ENCODE assay signal across 23 cellular contexts in genomic region chr7:543790-544527, GRCh38. TPM values are rescaled to one million over a fixed set of nuclear protein-coding genes. Genes with fewer than 3 reads are reported as not detected.
DNase-seq lines count a peak whose midpoint lies in the region; ATAC-seq, FAIRE-seq and TF ChIP-seq lines count a peak whose summit lies in the region.
"Had no signal": no experiment of that assay in that cellular context is flagged by ENCODE, and none has a peak within 500 bp of the region (broad histone marks: within the 10 kb centered on the region; RNA-seq: fewer than 3 reads in every experiment).

No MANE protein-coding gene starts in this region.

- ATAC-seq in HCT116 (no peak), GM12878 (no peak; the same call in 2 of the 3 replicates), HG03175 (IDR thresholded peaks at IDR 0.05; ENCODE audit: unreplicated experiment) (no peak)
- ATAC-seq: naive thymus-derived CD8-positive, alpha-beta T cell; pancreas; stimulated activated memory B cell treated with anti-CD40 and anti-IgM and Interleukin-4, amounts not matched to agents 10 μg/mL and 1 μg/mL and 100 μg/mL, for 72 hours had no signal

- H3K79me2 ChIP-seq in ACC112 (ENCODE audit: control insufficient read depth, insufficient read depth, low read length, unreplicated experiment) (no peaks in the 10 kb centered on the region), HCT116 (ENCODE audit: insufficient read depth, low read length) (no peaks in the 10 kb centered on the region), GM12878 (ENCODE audit: control insufficient read depth, insufficient read depth, low read length) (no peaks in the 10 kb centered on the region), osteoblast (ENCODE audit: insufficient read depth, low read length) (no peaks in the 10 kb centered on the region)

- H2AFZ ChIP-seq in ACC112 (ENCODE audit: low read length, unreplicated experiment), result no peak overlapping the region
- H2AFZ ChIP-seq in HCT116 (ENCODE audit: low read depth, low read length, poor library complexity, severe bottlenecking), result no peak overlapping the region
- no peak overlapping the region for H2AFZ ChIP-seq in GM12878 (ENCODE audit: control insufficient read depth, low read depth, low read length)
- H2AFZ ChIP-seq in osteoblast (ENCODE audit: low read length), result no peak overlapping the region

- FAIRE-seq in GM12878 (lab: Jason Lieb, UNC), result no peak
- FAIRE-seq: frontal cortex, pancreas had no signal

- H3K27me3 ChIP-seq in ACC112 (ENCODE audit: insufficient read depth, low read length) (no peaks in the 10 kb centered on the region), HCT116 (ENCODE audit: insufficient read depth, low read length) (no peaks in the 10 kb centered on the region), GM12878 (replicated peaks in 1 of 2; ENCODE audit: control insufficient read depth in 2 of 2, insufficient read depth in 2 of 2, low read length in 1 of 2) (no peaks in the 10 kb centered on the region), osteoblast (ENCODE audit: insufficient read depth, low read length) (no peaks in the 10 kb centered on the region)
- H3K27me3 ChIP-seq: adrenal gland, pancreas, sigmoid colon, thyroid gland had no signal

- peak overlapping the region; percentile 77; the same call in 1 of the 2 replicates for H3K4me2 ChIP-seq in HCT116 (ENCODE audit: low read length)
- no peak overlapping the region for H3K4me2 ChIP-seq in GM12878 (ENCODE audit: control insufficient read depth, insufficient read depth)
- H3K4me2 ChIP-seq in osteoblast (ENCODE audit: insufficient read depth, low read length), result no peak overlapping the region

- TF ChIP-seq POLR2A in HCT116 (IDR thresholded peaks at IDR 0.05; ENCODE audit: borderline replicate concordance, extremely low read depth, insufficient read depth, insufficient read length) (no peak), GM12878 (IDR thresholded peaks at IDR 0.05; ENCODE audit: low read depth, low read length) (no peak)

- WGBS in GM12878 (ENCODE audit: insufficient coverage, insufficient replicate concordance, low lambda C conversion rate, missing lambda C conversion rate), result 42% methylated on average over 14 of the region's 14 CpGs

- TF ChIP-seq CTCF in HCT116 (IDR thresholded peaks at IDR 0.05 in 2 of 3, conservative IDR thresholded peaks at IDR 0.05 in 1 of 3; ENCODE audit: borderline replicate concordance in 1 of 3, insufficient read depth in 1 of 3, low read depth in 2 of 3, low read length in 2 of 3), result no peak
- no peak for TF ChIP-seq CTCF in GM12878 (IDR thresholded peaks at IDR 0.05 in 2 of 3, conservative IDR thresholded peaks at IDR 0.05 in 1 of 3; ENCODE audit: control insufficient read depth in 2 of 3, extremely low read depth in 1 of 3, insufficient read depth in 1 of 3, low read depth in 3 of 3, low read length in 3 of 3)
- no peak for TF ChIP-seq CTCF in osteoblast (IDR thresholded peaks at IDR 0.05; ENCODE audit: extremely low read depth, low read depth, low read length)

- RAD21 ChIA-PET in HCT116 (lab: Charles Lee; ENCODE audit: low non-redundant PET in 1 of 2, low total read pairs in 2 of 2, uncharacterized antibody in 2 of 2, unreplicated experiment in 2 of 2) (no interaction called here), GM12878 (lab: Charles Lee; ENCODE audit: unreplicated experiment) (no interaction called here)

- POLR2A ChIA-PET in HCT116 (lab: Charles Lee), result no interaction called here
- POLR2A ChIA-PET in GM12878 (lab: Charles Lee), result no interaction called here

- TF ChIP-seq RAD21 in HCT116 (IDR thresholded peaks at IDR 0.05; ENCODE audit: low read depth) (no peak), GM12878 (IDR thresholded peaks at IDR 0.05; ENCODE audit: insufficient read depth, low read depth, low read length) (no peak)

- H3K27ac ChIP-seq in ACC112 (ENCODE audit: low read depth, low read length) (peak overlapping the region; percentile 87; the same call in 1 of the 2 replicates), HCT116 (ENCODE audit: low read depth, low read length) (no peak overlapping the region), GM12878 (ENCODE audit: control insufficient read depth, insufficient read depth) (no peak overlapping the region), osteoblast (ENCODE audit: low read depth, low read length) (peak overlapping the region; percentile 87)
- H3K27ac ChIP-seq: pancreas, thyroid gland had no signal

- no peak for TF ChIP-seq EP300 in GM12878 (IDR thresholded peaks at IDR 0.05; ENCODE audit: borderline replicate concordance in 1 of 2, control insufficient read depth in 1 of 2, low read depth in 2 of 2, low read length in 2 of 2)

- H3K9ac ChIP-seq in HCT116 (ENCODE audit: low read length) (no peak overlapping the region), GM12878 (ENCODE audit: control insufficient read depth, insufficient read depth, low read length) (no peak overlapping the region)

- H3K4me1 ChIP-seq in ACC112 (ENCODE audit: control insufficient read depth, insufficient read depth, low read length, unreplicated experiment), result peaks cover 23% of the 10 kb centered on the region
- H3K4me1 ChIP-seq in HCT116 (ENCODE audit: control insufficient read depth in 1 of 2, insufficient read depth in 2 of 2, low read length in 2 of 2), result peaks cover 23 to 44% of the 10 kb centered on the region in 2 experiments
- no peaks in the 10 kb centered on the region; the same call in 1 of the 2 replicates for H3K4me1 ChIP-seq in GM12878 (ENCODE audit: control insufficient read depth, insufficient read depth, low read length)
- peaks cover 25% of the 10 kb centered on the region for H3K4me1 ChIP-seq in osteoblast (ENCODE audit: insufficient read depth, low read length)

- no peaks in the 10 kb centered on the region for H3K9me2 ChIP-seq in HCT116 (ENCODE audit: insufficient read depth)

- H3K36me3 ChIP-seq in ACC112 (ENCODE audit: insufficient read depth, low read length) (no peaks in the 10 kb centered on the region), HCT116 (ENCODE audit: control insufficient read depth in 1 of 2, insufficient read depth in 2 of 2, low read length in 2 of 2) (no peaks in the 10 kb centered on the region), GM12878 (ENCODE audit: control insufficient read depth in 2 of 2, insufficient read depth in 2 of 2, low read length in 1 of 2) (no peaks in the 10 kb centered on the region), osteoblast (ENCODE audit: insufficient read depth, low read length) (no peaks in the 10 kb centered on the region)
- H3K36me3 ChIP-seq: adrenal gland, pancreas, thyroid gland had no signal

- in situ Hi-C loops in GM12878 (cut with MboI), result no loop called here

- intact Hi-C loops in HCT116 (cut with micrococcal nuclease), result no loop called here
- intact Hi-C loops in GM12878 (cut with micrococcal nuclease; ENCODE audit: unreplicated experiment), result no loop called here

- CTCF ChIA-PET in HCT116 (lab: Charles Lee) (no interaction called here), GM12878 (lab: Yijun Ruan, JAX) (interaction anchor here (0.9 kb wide), 1 partner anchor 329 kb away, joined by 3 read pairs; no protein-coding TSS in a partner anchor)

- SMC1A ChIA-PET in GM12878 (lab: Charles Lee; ENCODE audit: uncharacterized antibody, unreplicated experiment), result interaction anchor here (1.3 kb wide), 1 partner anchor 11 kb away, joined by 3 read pairs; no protein-coding TSS in a partner anchor

- H3K9me3 ChIP-seq in HCT116 (ENCODE audit: control insufficient read depth in 1 of 2, insufficient read depth in 1 of 2, low read depth in 1 of 2, low read length in 2 of 2) (no peaks in the 10 kb centered on the region), GM12878 (replicated peaks; ENCODE audit: control insufficient read depth, insufficient read depth, low read length) (no peaks in the 10 kb centered on the region), osteoblast (ENCODE audit: low read depth, low read length) (no peaks in the 10 kb centered on the region)
- H3K9me3 ChIP-seq: adrenal gland, pancreas, sigmoid colon, thyroid gland had no signal

- DNase-seq in HCT116 (ENCODE audit: low read depth, low spot score), result no peak
- DNase-seq in GM12878 (ENCODE audit: low read depth, low spot score), result no peak
- DNase-seq in osteoblast (ENCODE audit: insufficient read length, low spot score, missing footprints), result no peak
- DNase-seq in OCI-M2 (lab: John Stamatoyannopoulos, UW; ENCODE audit: unreplicated experiment), result no peak
- DNase-seq in GM03348 (ENCODE audit: low spot score), result no peak
- DNase-seq: activated CD4-positive, alpha-beta T cell treated with anti-CD3 and anti-CD28 coated beads, Interleukin-2, amount 10 ng/mL, durations not matched to agents 7 days and 5 days; AML-193; caudate nucleus; COR-L47; DMS79 treated with DMSO at 0.1 percent for 48 hours; mesendoderm; naive thymus-derived CD8-positive, alpha-beta T cell; NCI-H1417; NCI-H2107; NCI-H510A; sigmoid colon; thyroid gland had no signal

- BruUV-seq in HCT116 (replicated peaks; lab: Mats Ljungman, UMichigan), result no TSS peak
- BruUV-seq in GM12878 (replicated peaks; lab: Mats Ljungman, UMichigan), result no TSS peak

- H3K4me3 ChIP-seq in ACC112 (ENCODE audit: low read depth, low read length), result no peak overlapping the region
- no peak overlapping the region for H3K4me3 ChIP-seq in HCT116 (replicated peaks in 1 of 2; ENCODE audit: low read depth in 1 of 2, low read length in 2 of 2)
- H3K4me3 ChIP-seq in GM12878, result no peak overlapping the region
- H3K4me3 ChIP-seq in osteoblast (ENCODE audit: insufficient read depth, low read length), result no peak overlapping the region
- H3K4me3 ChIP-seq: adrenal gland, pancreas, sigmoid colon, thyroid gland had no signal

- H4K20me1 ChIP-seq in HCT116 (ENCODE audit: insufficient read depth), result no peaks in the 10 kb centered on the region
- H4K20me1 ChIP-seq in GM12878 (ENCODE audit: control insufficient read depth, insufficient read depth), result no peaks in the 10 kb centered on the region
- no peaks in the 10 kb centered on the region for H4K20me1 ChIP-seq in osteoblast (ENCODE audit: insufficient read depth, low read length)

RNA-seq across cellular contexts. Expression of gene PDGFA, which starts 24.3 kb away (rescaled TPM):
- total RNA-seq in HCT116 (2021; ENCODE audit: unreplicated experiment) (44.7 TPM), GM12878 (2014; rRNA removed) (5.7 and 7.2 TPM in 2 replicates), GM12878 (2014; rRNA removed; fragmentation: Illumina TruSeq; extraction: Trizol) (4.2 and 5.5 TPM in 2 replicates), GM12878 (2021) (8.2 and 10.7 TPM in 2 replicates), osteoblast (32.6 and 35.9 TPM in 2 replicates)
- polyA plus RNA-seq in HCT116 (2012), result 48.1 and 74.9 TPM in 2 replicates
- 48.1 and 48.7 TPM in 2 replicates for total RNA-seq in GM12878 (2013; cell fraction: nucleolus; rRNA removed)
- 0.93 TPM for polyA plus RNA-seq in GM12878 (2011; ENCODE audit: low read depth)
- polyA plus RNA-seq in GM12878 (2011; rRNA removed) (6.5 and 10.0 TPM in 2 replicates), GM12878 (2014; fragmentation: Illumina TruSeq; extraction: Trizol) (3.5 and 3.6 TPM in 2 replicates), GM12878 (2014; fragmentation: Nextera tagmentation; extraction: Ambion mirVana) (1 to 10 TPM; 5.8 to 9.2 TPM), GM12878 (2014; rRNA removed) (5.1 and 6.2 TPM in 2 replicates), GM12878 (2016; fragmentation: Nextera tagmentation; extraction: Ambion mirVana) (1 to 10 TPM; 2.5 to 3.2 TPM)
- 11.9 and 13.4 TPM in 2 replicates for polyA plus RNA-seq in GM12878 (2011; cell fraction: cytosol; rRNA removed)
- polyA plus RNA-seq in GM12878 (2011; cell fraction: nucleus; rRNA removed), result 31.4 and 35.6 TPM in 2 replicates
- polyA plus RNA-seq in GM12878 (2012), result 2.0 and 4.6 TPM in 2 replicates
- polyA minus RNA-seq in GM12878 (2011; rRNA and poly(A)+ RNA removed), result 27.1 and 46.8 TPM in 2 replicates
- 20.0 and 25.0 TPM in 2 replicates for polyA minus RNA-seq in GM12878 (2011; cell fraction: cytosol; rRNA and poly(A)+ RNA removed)
- polyA minus RNA-seq in GM12878 (2011; cell fraction: nucleus; rRNA and poly(A)+ RNA removed), result 8.8 and 16.8 TPM in 2 replicates
- polyA plus RNA-seq: naive thymus-derived CD8-positive, alpha-beta T cell had no signal

Comparison
In these comparisons a context has a peak if more than half of its experiments do, and no peak if none do; other contexts are left out.
1. H3K27ac ChIP-seq: peak in ACC112 (single experiment) and osteoblast (single experiment); none in HCT116 (single experiment) and GM12878 (single experiment).